Comparison of ENCODE assay signal across 1 cellular context in genomic region chr6:25232478-25232877, GRCh38.
TF ChIP-seq lines count a peak whose summit lies in the region.

No MANE protein-coding gene starts in this region.

TF ChIP-seq in GM23338, 12 proteins besides CTCF, POLR2A, EP300 and RAD21 (continued from another document):
- no peak for TF ChIP-seq ETS1 (IDR thresholded peaks at IDR 0.05)
- TF ChIP-seq STAT1 (IDR thresholded peaks at IDR 0.05; ENCODE audit: unreplicated experiment): no peak
- TF ChIP-seq EZH2phosphoT487 (IDR thresholded peaks at IDR 0.05; ENCODE audit: unreplicated experiment): no peak
